In the genomic region with DNA sequence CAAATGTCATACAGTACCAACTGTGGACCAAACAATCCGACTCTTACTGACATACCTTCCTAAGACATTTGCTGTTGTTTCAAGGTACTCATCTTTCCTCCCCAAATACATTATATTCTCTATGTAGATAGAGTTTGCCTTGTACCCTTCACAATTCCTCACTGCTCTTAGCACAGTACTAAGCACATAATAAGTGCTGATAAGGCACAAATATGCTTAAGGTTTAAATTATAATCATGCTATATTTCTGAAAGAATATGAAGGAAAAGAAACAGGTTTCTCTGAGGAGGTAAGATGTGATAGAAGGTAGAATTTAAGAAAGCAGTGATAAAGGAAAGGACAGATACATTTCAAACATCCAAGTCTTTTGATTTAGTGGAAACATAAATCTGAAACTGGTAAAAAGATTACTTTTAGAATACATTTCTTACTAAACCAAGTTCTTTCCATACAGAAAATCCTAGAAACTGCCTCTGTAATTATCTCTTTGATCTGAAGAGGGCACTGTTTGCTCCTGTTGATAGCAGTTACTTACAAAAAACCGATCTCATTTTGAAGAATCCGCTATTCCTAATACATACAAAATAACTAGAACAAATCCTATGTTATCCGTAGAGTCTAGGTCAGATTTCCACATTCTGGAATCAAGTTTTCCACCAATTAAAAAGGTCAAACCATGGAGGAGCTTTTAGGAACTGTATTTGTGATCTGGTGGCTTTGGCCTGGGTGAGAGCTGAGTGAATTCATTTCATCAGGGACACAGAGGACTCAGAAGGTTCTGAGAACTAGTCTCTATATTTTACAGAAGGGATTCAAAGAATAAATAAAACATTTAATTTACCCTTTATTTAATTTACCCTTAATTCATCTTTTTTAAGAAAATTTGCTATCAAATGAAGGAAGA, we compare ENCODE assay signal across 10 cellular contexts.
DNase-seq lines count a peak whose midpoint lies in the region; ATAC-seq and TF ChIP-seq lines count a peak whose summit lies in the region.
"Had no signal": no experiment of that assay in that cellular context is flagged by ENCODE, and none has a peak within 500 bp of the region (broad histone marks: within the 10 kb centered on the region; RNA-seq: fewer than 3 reads in every experiment).

No MANE protein-coding gene starts in this region.

- ATAC-seq in natural killer cell (no peak), upper lobe of right lung (no peak)
- ATAC-seq in natural killer cell treated with Interleukin-12 subunit alpha and Interleukin-12 subunit beta and Interleukin-15 and Interleukin-18, amount 100 ng/mL, for 72 hours: no peak

- peaks cover 22 to 58% of the 10 kb centered on the region in 2 donors for H3K27me3 Mint-ChIP-seq in natural killer cell (ENCODE audit: low read depth in 2 of 2)
- H3K27me3 Mint-ChIP-seq in natural killer cell treated with Interleukin-12 subunit alpha and Interleukin-12 subunit beta and Interleukin-15 and Interleukin-18, amount 100 ng/mL, for 72 hours: peaks cover 24 to 33% of the 10 kb centered on the region in 2 donors
- no peaks in the 10 kb centered on the region for H3K27me3 Mint-ChIP-seq in activated T-helper 1 cell treated with anti-CD3 and anti-CD28 coated beads, Interleukin-12 subunit alpha, Interleukin-12 subunit beta, Interleukin-2, Interleukin-4 antibody, amounts not matched to agents 30 ng/mL and 10 ng/mL and 1 ng/mL, durations not matched to agents 14 hours and 24 hours and 36 hours (ENCODE audit: insufficient read depth)

- no peak overlapping the region for H3K4me3 ChIP-seq in upper lobe of right lung

- no peak overlapping the region for H3K4me3 Mint-ChIP-seq in natural killer cell
- no peak overlapping the region for H3K4me3 Mint-ChIP-seq in natural killer cell treated with Interleukin-12 subunit alpha and Interleukin-12 subunit beta and Interleukin-15 and Interleukin-18, amount 100 ng/mL, for 72 hours
- no peak overlapping the region for H3K4me3 Mint-ChIP-seq in activated T-helper 1 cell treated with anti-CD3 and anti-CD28 coated beads, Interleukin-12 subunit alpha, Interleukin-12 subunit beta, Interleukin-2, Interleukin-4 antibody, amounts not matched to agents 30 ng/mL and 10 ng/mL and 1 ng/mL, durations not matched to agents 14 hours and 24 hours and 36 hours

- H3K9me3 ChIP-seq in upper lobe of right lung: no peaks in the 10 kb centered on the region

- H3K4me1 ChIP-seq in upper lobe of right lung: peaks cover 9% of the 10 kb centered on the region

- DNase-seq in natural killer cell (no peak), RWPE1 (ENCODE audit: low spot score) (no peak), glomerular visceral epithelial cell (ENCODE audit: extremely low spot score) (peak; percentile 29), upper lobe of right lung (no peak), NCI-H1694 (lab: John Stamatoyannopoulos, UW) (no peak)
- no peak for DNase-seq in natural killer cell treated with Interleukin-12 subunit alpha and Interleukin-12 subunit beta and Interleukin-15 and Interleukin-18, amount 100 ng/mL, for 72 hours (ENCODE audit: low spot score)
- DNase-seq in activated CD4-positive, alpha-beta T cell treated with anti-CD3 and anti-CD28 coated beads, Interleukin-2, amount 50 U/mL, for 1 hour: no peak
- DNase-seq in activated T-helper 1 cell treated with anti-CD3 and anti-CD28 coated beads, Interleukin-12 subunit alpha, Interleukin-12 subunit beta, Interleukin-2, Interleukin-4 antibody, amounts not matched to agents 30 ng/mL and 10 ng/mL and 1 ng/mL, durations not matched to agents 14 hours and 24 hours and 36 hours (ENCODE audit: low spot score): no peak
- DNase-seq: caudate nucleus, NCI-H2029 treated with DMSO at 0.1 percent for 48 hours had no signal

- H3K27ac ChIP-seq in RWPE1 (no peak overlapping the region), upper lobe of right lung (no peak overlapping the region)

- H3K4me1 Mint-ChIP-seq in natural killer cell: no peaks in the 10 kb centered on the region
- H3K4me1 Mint-ChIP-seq in natural killer cell treated with Interleukin-12 subunit alpha and Interleukin-12 subunit beta and Interleukin-15 and Interleukin-18, amount 100 ng/mL, for 72 hours (ENCODE audit: low read depth in 2 of 2): no peaks in the 10 kb centered on the region
- no peaks in the 10 kb centered on the region for H3K4me1 Mint-ChIP-seq in activated T-helper 1 cell treated with anti-CD3 and anti-CD28 coated beads, Interleukin-12 subunit alpha, Interleukin-12 subunit beta, Interleukin-2, Interleukin-4 antibody, amounts not matched to agents 30 ng/mL and 10 ng/mL and 1 ng/mL, durations not matched to agents 14 hours and 24 hours and 36 hours (ENCODE audit: low read depth)

- CTCF ChIA-PET in RWPE1 (lab: Yijun Ruan, JAX): interaction anchor here (0.6 to 1.3 kb wide), 8 partner anchors 8 to 139 kb away, joined by 3 to 6 read pairs (median 3); no protein-coding TSS in a partner anchor

- H3K36me3 Mint-ChIP-seq in natural killer cell: no peaks in the 10 kb centered on the region
- H3K36me3 Mint-ChIP-seq in natural killer cell treated with Interleukin-12 subunit alpha and Interleukin-12 subunit beta and Interleukin-15 and Interleukin-18, amount 100 ng/mL, for 72 hours: no peaks in the 10 kb centered on the region
- H3K36me3 Mint-ChIP-seq in activated T-helper 1 cell treated with anti-CD3 and anti-CD28 coated beads, Interleukin-12 subunit alpha, Interleukin-12 subunit beta, Interleukin-2, Interleukin-4 antibody, amounts not matched to agents 30 ng/mL and 10 ng/mL and 1 ng/mL, durations not matched to agents 14 hours and 24 hours and 36 hours (ENCODE audit: low read depth): no peaks in the 10 kb centered on the region

- TF ChIP-seq CTCF in natural killer cell (IDR thresholded peaks at IDR 0.05) (peak; percentile 77), RWPE1 (conservative IDR thresholded peaks at IDR 0.05; ENCODE audit: low read depth) (peak; percentile 73), upper lobe of right lung (IDR thresholded peaks at IDR 0.05) (peak; percentile 66)

- no peaks in the 10 kb centered on the region for H3K27me3 ChIP-seq in upper lobe of right lung

- no peak overlapping the region for H3K27ac Mint-ChIP-seq in natural killer cell
- H3K27ac Mint-ChIP-seq in natural killer cell treated with Interleukin-12 subunit alpha and Interleukin-12 subunit beta and Interleukin-15 and Interleukin-18, amount 100 ng/mL, for 72 hours: no peak overlapping the region
- H3K27ac Mint-ChIP-seq in activated T-helper 1 cell treated with anti-CD3 and anti-CD28 coated beads, Interleukin-12 subunit alpha, Interleukin-12 subunit beta, Interleukin-2, Interleukin-4 antibody, amounts not matched to agents 30 ng/mL and 10 ng/mL and 1 ng/mL, durations not matched to agents 14 hours and 24 hours and 36 hours: no peak overlapping the region

- no peaks in the 10 kb centered on the region for H3K36me3 ChIP-seq in upper lobe of right lung

- no peaks in the 10 kb centered on the region for H3K9me3 Mint-ChIP-seq in natural killer cell
- no peaks in the 10 kb centered on the region for H3K9me3 Mint-ChIP-seq in natural killer cell treated with Interleukin-12 subunit alpha and Interleukin-12 subunit beta and Interleukin-15 and Interleukin-18, amount 100 ng/mL, for 72 hours
- H3K9me3 Mint-ChIP-seq in activated T-helper 1 cell treated with anti-CD3 and anti-CD28 coated beads, Interleukin-12 subunit alpha, Interleukin-12 subunit beta, Interleukin-2, Interleukin-4 antibody, amounts not matched to agents 30 ng/mL and 10 ng/mL and 1 ng/mL, durations not matched to agents 14 hours and 24 hours and 36 hours: no peaks in the 10 kb centered on the region

- intact Hi-C loops in natural killer cell (cut with micrococcal nuclease): no loop called here
- intact Hi-C loops in upper lobe of right lung (cut with DNase I): no loop called here
- intact Hi-C loops in activated T-helper 1 cell treated with anti-CD3 and anti-CD28 coated beads, Interleukin-12 subunit alpha, Interleukin-12 subunit beta, Interleukin-2, Interleukin-4 antibody, amounts not matched to agents 30 ng/mL and 10 ng/mL and 1 ng/mL, durations not matched to agents 14 hours and 24 hours and 36 hours (cut with micrococcal nuclease): loop anchor here (5.0 kb wide), 1 partner anchor 280 kb away; no protein-coding TSS in a partner anchor

- POLR2A ChIA-PET in RWPE1 (lab: Yijun Ruan, JAX; ENCODE audit: low non-redundant PET): no interaction called here
